8 cellular contexts compared by ENCODE assay signal in genomic region chr15:51971353-51972133, GRCh38. TPM values are rescaled to one million over a fixed set of nuclear protein-coding genes. Genes with fewer than 3 reads are reported as not detected.
DNase-seq lines count a peak whose midpoint lies in the region; ATAC-seq and TF ChIP-seq lines count a peak whose summit lies in the region.

Gene LEO1 (minus strand): TSS chr15:51971778. CDS start chr15:51971745, 33 bp downstream.

- no peaks in the 10 kb centered on the region for H3K36me3 ChIP-seq in esophagus (ENCODE audit: control insufficient read depth in 2 of 2, insufficient read depth in 2 of 2, low read length in 1 of 2)
- H3K36me3 ChIP-seq in muscle layer of colon (ENCODE audit: insufficient read depth, low read length), result no peaks in the 10 kb centered on the region

- peaks cover 0 to 2% of the 10 kb centered on the region in 2 donors for H3K4me1 ChIP-seq in esophagus (ENCODE audit: control insufficient read depth in 2 of 2, insufficient read depth in 2 of 2, low read length in 1 of 2)
- peaks cover 10% of the 10 kb centered on the region for H3K4me1 ChIP-seq in muscle layer of colon (ENCODE audit: insufficient read depth, low read length)

- peak within 1 kb of the TSS; percentile 92 to 94 for H3K27ac ChIP-seq in esophagus (ENCODE audit: low read depth in 2 of 2, low read length in 1 of 2)
- peak within 1 kb of the TSS; percentile 87 for H3K27ac ChIP-seq in muscle layer of colon (ENCODE audit: low read depth, low read length)

- H3K27me3 ChIP-seq in esophagus (ENCODE audit: control insufficient read depth in 1 of 2, insufficient read depth in 2 of 2, low read length in 2 of 2), result no peaks in the 10 kb centered on the region
- H3K27me3 ChIP-seq in muscle layer of colon (ENCODE audit: control insufficient read depth in 1 of 2, insufficient read depth in 2 of 2, low read length in 2 of 2), result no peaks in the 10 kb centered on the region

- ATAC-seq in GM21576 (IDR thresholded peaks at IDR 0.05; ENCODE audit: unreplicated experiment), result peak; percentile 81

- H3K9me3 ChIP-seq in esophagus (ENCODE audit: control insufficient read depth in 2 of 2, insufficient read depth in 1 of 2, low read depth in 1 of 2, low read length in 1 of 2) (no peaks in the 10 kb centered on the region), muscle layer of colon (ENCODE audit: low read length) (no peaks in the 10 kb centered on the region)

- no peak for TF ChIP-seq RAD21 in Ishikawa (IDR thresholded peaks at IDR 0.05; ENCODE audit: low read depth)

- H3K9ac ChIP-seq in muscle layer of colon (ENCODE audit: low read length), result peak within 1 kb of the TSS; percentile 95

- DNase-seq in DMS53 (lab: John Stamatoyannopoulos, UW), result peak; percentile 98
- DNase-seq in OCI-M2 (lab: John Stamatoyannopoulos, UW; ENCODE audit: unreplicated experiment), result peak; percentile 65
- DNase-seq in activated T-cell treated with anti-CD3 and anti-CD28 coated beads for 48 hours (ENCODE audit: low read depth), result peak; percentile 78
- peak; percentile 65 for DNase-seq in stimulated activated CD8-positive, alpha-beta memory T cell treated with anti-CD3 and anti-CD28 coated beads, Interleukin-7, amount 100 ng/mL, for 24 hours (ENCODE audit: low read depth)

- H3K4me3 ChIP-seq in esophagus (ENCODE audit: low read depth in 1 of 2, low read length in 2 of 2) (peak within 1 kb of the TSS; percentile 70 to 99), muscle layer of colon (ENCODE audit: low read depth in 1 of 2, low read length in 2 of 2) (peak within 1 kb of the TSS; percentile 59 to 96)

- 1% methylated on average over 59 of the region's 59 CpGs for WGBS in esophagus, 2 donors

- TF ChIP-seq EP300 in Ishikawa (IDR thresholded peaks at IDR 0.05; ENCODE audit: borderline replicate concordance), result peak; percentile 13; the same call in 1 of the 2 replicates

TF ChIP-seq in Ishikawa, 13 proteins besides CTCF, POLR2A, EP300 and RAD21:
- TF ChIP-seq CEBPB (IDR thresholded peaks at IDR 0.05) (no peak), FOXM1 (IDR thresholded peaks at IDR 0.05; ENCODE audit: borderline replicate concordance, low read depth) (no peak), NFIC (IDR thresholded peaks at IDR 0.05) (peak; percentile 49), EGR1 (IDR thresholded peaks at IDR 0.05) (no peak), USF1 (IDR thresholded peaks at IDR 0.05) (no peak; the same call in 1 of the 2 replicates), ZBTB7A (IDR thresholded peaks at IDR 0.05; ENCODE audit: low read depth) (no peak), YY1 (IDR thresholded peaks at IDR 0.05; ENCODE audit: low read depth) (peak; percentile 98), TCF12 (IDR thresholded peaks at IDR 0.05; ENCODE audit: low read depth) (0 out of 2 replicates have a peak, but pooled peaks have one; percentile 45), CREB1 (IDR thresholded peaks at IDR 0.05; ENCODE audit: low read depth) (0 out of 2 replicates have a peak, but pooled peaks have one; percentile 49), TEAD4 (IDR thresholded peaks at IDR 0.05) (peak; percentile 48; the same call in 1 of the 2 replicates), TAF1 (IDR thresholded peaks at IDR 0.05; ENCODE audit: low read depth) (peak; percentile 96)
- TF ChIP-seq, protein P1, sequence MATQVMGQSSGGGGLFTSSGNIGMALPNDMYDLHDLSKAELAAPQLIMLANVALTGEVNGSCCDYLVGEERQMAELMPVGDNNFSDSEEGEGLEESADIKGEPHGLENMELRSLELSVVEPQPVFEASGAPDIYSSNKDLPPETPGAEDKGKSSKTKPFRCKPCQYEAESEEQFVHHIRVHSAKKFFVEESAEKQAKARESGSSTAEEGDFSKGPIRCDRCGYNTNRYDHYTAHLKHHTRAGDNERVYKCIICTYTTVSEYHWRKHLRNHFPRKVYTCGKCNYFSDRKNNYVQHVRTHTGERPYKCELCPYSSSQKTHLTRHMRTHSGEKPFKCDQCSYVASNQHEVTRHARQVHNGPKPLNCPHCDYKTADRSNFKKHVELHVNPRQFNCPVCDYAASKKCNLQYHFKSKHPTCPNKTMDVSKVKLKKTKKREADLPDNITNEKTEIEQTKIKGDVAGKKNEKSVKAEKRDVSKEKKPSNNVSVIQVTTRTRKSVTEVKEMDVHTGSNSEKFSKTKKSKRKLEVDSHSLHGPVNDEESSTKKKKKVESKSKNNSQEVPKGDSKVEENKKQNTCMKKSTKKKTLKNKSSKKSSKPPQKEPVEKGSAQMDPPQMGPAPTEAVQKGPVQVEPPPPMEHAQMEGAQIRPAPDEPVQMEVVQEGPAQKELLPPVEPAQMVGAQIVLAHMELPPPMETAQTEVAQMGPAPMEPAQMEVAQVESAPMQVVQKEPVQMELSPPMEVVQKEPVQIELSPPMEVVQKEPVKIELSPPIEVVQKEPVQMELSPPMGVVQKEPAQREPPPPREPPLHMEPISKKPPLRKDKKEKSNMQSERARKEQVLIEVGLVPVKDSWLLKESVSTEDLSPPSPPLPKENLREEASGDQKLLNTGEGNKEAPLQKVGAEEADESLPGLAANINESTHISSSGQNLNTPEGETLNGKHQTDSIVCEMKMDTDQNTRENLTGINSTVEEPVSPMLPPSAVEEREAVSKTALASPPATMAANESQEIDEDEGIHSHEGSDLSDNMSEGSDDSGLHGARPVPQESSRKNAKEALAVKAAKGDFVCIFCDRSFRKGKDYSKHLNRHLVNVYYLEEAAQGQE (IDR thresholded peaks at IDR 0.05; ENCODE audit: low read depth), result no peak
- TF ChIP-seq, protein P2, sequence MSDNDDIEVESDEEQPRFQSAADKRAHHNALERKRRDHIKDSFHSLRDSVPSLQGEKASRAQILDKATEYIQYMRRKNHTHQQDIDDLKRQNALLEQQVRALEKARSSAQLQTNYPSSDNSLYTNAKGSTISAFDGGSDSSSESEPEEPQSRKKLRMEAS (IDR thresholded peaks at IDR 0.05), result peak; percentile 60; the same call in 1 of the 2 replicates

RNA-seq across cellular contexts. Expression of gene LEO1, which starts in this region (rescaled TPM):
- polyA plus RNA-seq in esophagus, result 10 to 100 TPM in 1 of 2 donors, 1 to 10 TPM in 1; 9.5 to 19.6 TPM

Comparison
In these comparisons a context has a peak if more than half of its experiments do, and no peak if none do; other contexts are left out.
1. Peak in every context shown above with its lines: DNase-seq, ATAC-seq, H3K4me3 ChIP-seq and H3K27ac ChIP-seq.